Comparison of ENCODE assay signal across 14 cellular contexts in genomic region chr2:208142255-208142924, GRCh38. TPM values are rescaled to one million over a fixed set of nuclear protein-coding genes. Genes with fewer than 3 reads are reported as not detected.
DNase-seq lines count a peak whose midpoint lies in the region; ATAC-seq and TF ChIP-seq lines count a peak whose summit lies in the region.
"Had no signal": no experiment of that assay in that cellular context is flagged by ENCODE, and none has a peak within 500 bp of the region (broad histone marks: within the 10 kb centered on the region; RNA-seq: fewer than 3 reads in every experiment).

No MANE protein-coding gene starts in this region.

- peaks cover 2% of the 10 kb centered on the region for H3K9me3 Mint-ChIP-seq in neural progenitor cell
- H3K9me3 Mint-ChIP-seq in T-helper 2 cell treated with Interferon-gamma antibody and Interleukin-4, amounts not matched to agents 5 μg/mL and 100 μg/mL, for 36 hours: no peaks in the 10 kb centered on the region
- H3K9me3 Mint-ChIP-seq: CD4-positive, alpha-beta T cell had no signal

- H2AFZ ChIP-seq in neural progenitor cell (replicated peaks): peak overlapping the region; percentile 19

- POLR2A ChIA-PET in HEK293 (lab: Yijun Ruan, JAX): interaction anchor here (0.6 kb wide), 1 partner anchor 33 kb away, joined by 4 read pairs; no protein-coding TSS in a partner anchor

- peaks cover 6% of the 10 kb centered on the region for H3K27me3 Mint-ChIP-seq in neural progenitor cell (ENCODE audit: insufficient read depth, low read depth)
- peaks cover 2% of the 10 kb centered on the region for H3K27me3 Mint-ChIP-seq in T-helper 2 cell treated with Interferon-gamma antibody and Interleukin-4, amounts not matched to agents 5 μg/mL and 100 μg/mL, for 36 hours (ENCODE audit: low read depth)
- H3K27me3 Mint-ChIP-seq: CD4-positive, alpha-beta T cell had no signal

- peaks cover 13% of the 10 kb centered on the region for H3K4me1 ChIP-seq in HEK293 (ENCODE audit: control insufficient read depth, insufficient read depth, low read length)
- H3K4me1 ChIP-seq in neural progenitor cell: peaks cover 11% of the 10 kb centered on the region

- TF ChIP-seq CTCF in HEK293 (tag by site-specific recombination; IDR thresholded peaks at IDR 0.05): no peak
- TF ChIP-seq CTCF in astrocyte of the spinal cord (IDR thresholded peaks at IDR 0.05; ENCODE audit: low read depth, low read length): no peak
- TF ChIP-seq CTCF in neural progenitor cell (IDR thresholded peaks at IDR 0.05): no peak

- H3K4me3 ChIP-seq in HEK293 (ENCODE audit: low read depth, low read length) (no peak overlapping the region), astrocyte of the spinal cord (ENCODE audit: low read depth, low read length) (no peak overlapping the region), neural progenitor cell (no peak overlapping the region)
- H3K4me3 ChIP-seq: GM12878 had no signal

- no peak overlapping the region for H3K27ac Mint-ChIP-seq in neural progenitor cell
- H3K27ac Mint-ChIP-seq in T-helper 2 cell treated with Interferon-gamma antibody and Interleukin-4, amounts not matched to agents 5 μg/mL and 100 μg/mL, for 36 hours: no peak overlapping the region
- H3K27ac Mint-ChIP-seq: CD4-positive, alpha-beta T cell had no signal

- H3K36me3 ChIP-seq in HEK293 (ENCODE audit: control insufficient read depth in 2 of 2, insufficient read depth in 1 of 2, low read length in 2 of 2) (no peaks in the 10 kb centered on the region), neural progenitor cell (no peaks in the 10 kb centered on the region)
- H3K36me3 ChIP-seq: brain microvascular endothelial cell, neutrophil had no signal

- no peaks in the 10 kb centered on the region for H3K9me3 ChIP-seq in HEK293 (ENCODE audit: control insufficient read depth, insufficient read depth, low read depth, low read length)
- no peaks in the 10 kb centered on the region for H3K9me3 ChIP-seq in neural progenitor cell (ENCODE audit: low read depth)
- H3K9me3 ChIP-seq: neutrophil had no signal

- H3K4me3 Mint-ChIP-seq in neural progenitor cell: no peak overlapping the region
- H3K4me3 Mint-ChIP-seq in T-helper 2 cell treated with Interferon-gamma antibody and Interleukin-4, amounts not matched to agents 5 μg/mL and 100 μg/mL, for 36 hours: no peak overlapping the region
- H3K4me3 Mint-ChIP-seq: CD4-positive, alpha-beta T cell had no signal

- no peaks in the 10 kb centered on the region for H4K20me1 ChIP-seq in neural progenitor cell (ENCODE audit: low read depth)

- H3K9ac ChIP-seq in neural progenitor cell: no peak overlapping the region

- CTCF ChIA-PET in HEK293 (lab: Yijun Ruan, JAX): interaction anchor here (0.5 to 2.3 kb wide), 3 partner anchors 33 to 123 kb away, joined by 3 to 17 read pairs (median 3); no protein-coding TSS in a partner anchor

- intact Hi-C loops in posterior vena cava (cut with DNase I): no loop called here

- ATAC-seq in GM18909 (IDR thresholded peaks at IDR 0.05; ENCODE audit: poor library complexity, unreplicated experiment): no peak
- ATAC-seq: GM12878 had no signal

- DNase-seq in NCI-H2081 treated with DMSO at 0.1 percent for 48 hours (lab: John Stamatoyannopoulos, UW) (peak; percentile 91), astrocyte of the spinal cord (ENCODE audit: low read depth, low spot score) (peak; percentile 14), neural progenitor cell (ENCODE audit: low spot score) (no peak), posterior vena cava (ENCODE audit: low spot score) (no peak), LoVo (ENCODE audit: low spot score) (no peak)
- DNase-seq in T-helper 2 cell treated with Interferon-gamma antibody and Interleukin-4, amounts not matched to agents 5 μg/mL and 100 μg/mL, for 36 hours (ENCODE audit: low spot score): no peak
- DNase-seq: brain microvascular endothelial cell; CD4-positive, alpha-beta T cell; stimulated activated CD4-positive, alpha-beta T cell treated with anti-CD3 and anti-CD28 coated beads, Interleukin-4, amount 100 ng/mL, for 1 hour had no signal

- H3K4me2 ChIP-seq in neural progenitor cell: no peak overlapping the region

- H3K27ac ChIP-seq in HEK293 (ENCODE audit: extremely low read depth, low read depth, low read length) (peak overlapping the region; percentile 32), neural progenitor cell (no peak overlapping the region)
- H3K27ac ChIP-seq: brain microvascular endothelial cell, neutrophil had no signal

- no peaks in the 10 kb centered on the region for H3K79me2 ChIP-seq in neural progenitor cell (ENCODE audit: low read depth)

- peaks cover 12% of the 10 kb centered on the region for H3F3A ChIP-seq in neural progenitor cell (ENCODE audit: low read depth)

- peaks cover 10% of the 10 kb centered on the region for H3K4me1 Mint-ChIP-seq in neural progenitor cell
- H3K4me1 Mint-ChIP-seq in T-helper 2 cell treated with Interferon-gamma antibody and Interleukin-4, amounts not matched to agents 5 μg/mL and 100 μg/mL, for 36 hours (ENCODE audit: low read depth): no peaks in the 10 kb centered on the region

- in situ Hi-C loops in astrocyte of the spinal cord (cut with HindIII; ENCODE audit: low sequenced_read_pairs): no loop called here

- peaks cover 2% of the 10 kb centered on the region for H3K36me3 Mint-ChIP-seq in neural progenitor cell
- no peaks in the 10 kb centered on the region for H3K36me3 Mint-ChIP-seq in T-helper 2 cell treated with Interferon-gamma antibody and Interleukin-4, amounts not matched to agents 5 μg/mL and 100 μg/mL, for 36 hours (ENCODE audit: low read depth)

- no peaks in the 10 kb centered on the region for H3K27me3 ChIP-seq in neural progenitor cell
- H3K27me3 ChIP-seq: brain microvascular endothelial cell, neutrophil had no signal

TF ChIP-seq in HEK293, 187 proteins besides CTCF, POLR2A, EP300 and RAD21:
- TF ChIP-seq, protein P1, sequence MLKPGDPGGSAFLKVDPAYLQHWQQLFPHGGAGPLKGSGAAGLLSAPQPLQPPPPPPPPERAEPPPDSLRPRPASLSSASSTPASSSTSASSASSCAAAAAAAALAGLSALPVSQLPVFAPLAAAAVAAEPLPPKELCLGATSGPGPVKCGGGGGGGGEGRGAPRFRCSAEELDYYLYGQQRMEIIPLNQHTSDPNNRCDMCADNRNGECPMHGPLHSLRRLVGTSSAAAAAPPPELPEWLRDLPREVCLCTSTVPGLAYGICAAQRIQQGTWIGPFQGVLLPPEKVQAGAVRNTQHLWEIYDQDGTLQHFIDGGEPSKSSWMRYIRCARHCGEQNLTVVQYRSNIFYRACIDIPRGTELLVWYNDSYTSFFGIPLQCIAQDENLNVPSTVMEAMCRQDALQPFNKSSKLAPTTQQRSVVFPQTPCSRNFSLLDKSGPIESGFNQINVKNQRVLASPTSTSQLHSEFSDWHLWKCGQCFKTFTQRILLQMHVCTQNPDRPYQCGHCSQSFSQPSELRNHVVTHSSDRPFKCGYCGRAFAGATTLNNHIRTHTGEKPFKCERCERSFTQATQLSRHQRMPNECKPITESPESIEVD (tag by site-specific recombination; IDR thresholded peaks at IDR 0.05): peak; percentile 74
- TF ChIP-seq ZBTB44 (tag by site-specific recombination; IDR thresholded peaks at IDR 0.05) (peak; percentile 52; the same call in 1 of the 2 replicates), ZNF596 (tag by site-specific recombination; IDR thresholded peaks at IDR 0.05) (no peak)

RNA-seq across cellular contexts. Expression of gene CRYGB, which starts 3.6 kb away (rescaled TPM):
- total RNA-seq in neural progenitor cell (ENCODE audit: low replicate concordance) (0.65 TPM in 1 of 2 replicates, not detected in the other), posterior vena cava (not detected)
- total RNA-seq: CD4-positive, alpha-beta T cell; fibroblast of villous mesenchyme; GM12878 had no signal

RNA-seq across cellular contexts. Expression of gene CRYGC, which starts 12.8 kb away (rescaled TPM):
- total RNA-seq in neural progenitor cell (ENCODE audit: low replicate concordance) (not detected in 2 replicates), posterior vena cava (not detected)
- total RNA-seq: CD4-positive, alpha-beta T cell; fibroblast of villous mesenchyme; GM12878 had no signal

RNA-seq across cellular contexts. Expression of gene CRYGD, which starts 18.1 kb away (rescaled TPM):
- not detected in 2 replicates for total RNA-seq in neural progenitor cell (ENCODE audit: low replicate concordance)
- total RNA-seq in posterior vena cava: not detected
- total RNA-seq: CD4-positive, alpha-beta T cell; fibroblast of villous mesenchyme; GM12878 had no signal

RNA-seq across cellular contexts. Expression of gene CRYGA, which starts 21.0 kb away (rescaled TPM):
- total RNA-seq in neural progenitor cell (ENCODE audit: low replicate concordance) (not detected in 2 replicates), posterior vena cava (not detected)
- total RNA-seq: CD4-positive, alpha-beta T cell; fibroblast of villous mesenchyme; GM12878 had no signal

RNA-seq across cellular contexts. Expression of gene C2orf80, which starts 47.4 kb away (rescaled TPM):
- 0.81 TPM in 1 of 2 replicates, not detected in the other for total RNA-seq in neural progenitor cell (ENCODE audit: low replicate concordance)
- not detected for total RNA-seq in posterior vena cava
- total RNA-seq: CD4-positive, alpha-beta T cell; fibroblast of villous mesenchyme; GM12878 had no signal

Comparison
In these comparisons a context has a peak if more than half of its experiments do, and no peak if none do; other contexts are left out.
1. DNase-seq: peak in NCI-H2081 treated with DMSO at 0.1 percent for 48 hours (single experiment) and astrocyte of the spinal cord (single experiment); none in neural progenitor cell (single experiment), posterior vena cava (single experiment), T-helper 2 cell treated with Interferon-gamma antibody and Interleukin-4, amounts not matched to agents 5 μg/mL and 100 μg/mL, for 36 hours (single experiment) and LoVo (single experiment).